Comparison of ENCODE assay signal across 32 cellular contexts in the genomic region with DNA sequence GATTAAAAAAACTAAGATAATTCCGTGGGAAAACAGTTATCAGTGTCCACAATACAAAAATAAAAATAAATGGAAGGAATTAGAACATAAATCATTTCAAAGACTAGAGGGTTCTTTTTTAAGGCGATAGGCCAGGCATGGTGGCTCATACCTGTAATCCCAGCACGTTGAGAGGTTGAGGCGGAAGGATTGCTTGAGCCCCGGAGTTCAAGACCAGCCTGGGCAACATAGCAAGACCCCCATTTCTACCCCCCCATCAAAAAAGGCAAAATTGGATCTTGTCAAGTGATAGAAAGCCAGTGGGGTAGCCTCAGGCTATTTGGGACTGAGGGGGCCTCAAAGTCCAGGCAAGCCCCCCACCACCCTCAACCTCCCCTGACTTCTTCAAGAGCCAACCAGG.
"Had no signal": no experiment of that assay in that cellular context is flagged by ENCODE, and none has a peak within 500 bp of the region (broad histone marks: within the 10 kb centered on the region; RNA-seq: fewer than 3 reads in every experiment).

No MANE protein-coding gene starts in this region.

- H3K4me3 ChIP-seq: ascending aorta, cardiac muscle cell had no signal

- FAIRE-seq: bronchial epithelial cell, TTC549 had no signal

- H3K9me3 ChIP-seq: ascending aorta had no signal

- H3K27ac ChIP-seq: ascending aorta, cardiac muscle cell, VCaP had no signal

- H3K27me3 ChIP-seq: ascending aorta, cardiac muscle cell had no signal

- H3K4me1 ChIP-seq: ascending aorta had no signal

- ATAC-seq: activated CD4-positive, alpha-beta T cell treated with anti-CD3 and anti-CD28 coated beads for 36 hours; activated CD4-positive, CD25-positive, alpha-beta regulatory T cell treated with anti-CD3 and anti-CD28 coated beads, Interleukin-2, amount 50 U/mL, for 24 hours; activated CD8-positive, alpha-beta memory T cell treated with anti-CD3 and anti-CD28 coated beads, Interleukin-2, amount 10 ng/mL, durations not matched to agents 7 days and 5 days; activated CD8-positive, alpha-beta T cell treated with anti-CD3 and anti-CD28 coated beads, Interleukin-2, amount 10 ng/mL, durations not matched to agents 7 days and 5 days; activated naive CD8-positive, alpha-beta T cell treated with anti-CD3 and anti-CD28 coated beads, Interleukin-2, amount 50 U/mL, for 24 hours had no signal

- DNase-seq: activated CD4-positive, alpha-beta memory T cell treated with anti-CD3 and anti-CD28 coated beads, Interleukin-2, amount 10 ng/mL, durations not matched to agents 7 days and 5 days; activated CD4-positive, alpha-beta T cell treated with anti-CD3 and anti-CD28 coated beads for 1 hour; activated CD4-positive, alpha-beta T cell treated with anti-CD3 and anti-CD28 coated beads for 36 hours; activated CD4-positive, alpha-beta T cell treated with anti-CD3 and anti-CD28 coated beads for 48 hours; activated CD4-positive, alpha-beta T cell treated with anti-CD3 and anti-CD28 coated beads, Interleukin-2, amount 10 ng/mL, durations not matched to agents 7 days and 5 days; activated CD4-positive, alpha-beta T cell treated with anti-CD3 and anti-CD28 coated beads, Interleukin-2, amount 50 U/mL, for 48 hours; activated CD4-positive, CD25-positive, alpha-beta regulatory T cell; activated CD8-positive, alpha-beta memory T cell treated with anti-CD3 and anti-CD28 coated beads for 24 hours; activated CD8-positive, alpha-beta memory T cell treated with anti-CD3 and anti-CD28 coated beads, Interleukin-2, amount 10 ng/mL, durations not matched to agents 7 days and 5 days; activated CD8-positive, alpha-beta memory T cell treated with anti-CD3 and anti-CD28 coated beads, Interleukin-2, amount 50 U/mL, for 48 hours; activated CD8-positive, alpha-beta T cell treated with anti-CD3 and anti-CD28 coated beads, Interleukin-2, amount 10 ng/mL, durations not matched to agents 7 days and 5 days; activated effector memory CD4-positive, alpha-beta T cell treated with Interleukin-2 at 50 U/mL for 16 hours; activated gamma-delta T cell; activated naive CD4-positive, alpha-beta T cell treated with anti-CD3 and anti-CD28 coated beads, Interleukin-2, amount 10 ng/mL, durations not matched to agents 7 days and 5 days; activated naive CD4-positive, alpha-beta T cell treated with Interleukin-2 at 50 U/mL for 16 hours; activated naive CD8-positive, alpha-beta T cell treated with anti-CD3 and anti-CD28 coated beads, Interleukin-2, amount 10 ng/mL, durations not matched to agents 7 days and 5 days; activated naive CD8-positive, alpha-beta T cell treated with anti-CD3 and anti-CD28 coated beads, Interleukin-2, amount 50 U/mL, for 24 hours; activated T-cell treated with anti-CD3 and anti-CD28 coated beads, Interleukin-2, amount 50 U/mL, for 24 hours; activated T-cell treated with anti-CD3 and anti-CD28 coated beads, Interleukin-2, amount 50 U/mL, for 48 hours; amygdala; anterior cingulate cortex; caudate nucleus; cerebellar nuclear complex; T-helper 1 cell; T-helper 2 cell; T-helper 9 cell had no signal

- H3K36me3 ChIP-seq: ascending aorta, cardiac muscle cell had no signal
